In the genomic region with DNA sequence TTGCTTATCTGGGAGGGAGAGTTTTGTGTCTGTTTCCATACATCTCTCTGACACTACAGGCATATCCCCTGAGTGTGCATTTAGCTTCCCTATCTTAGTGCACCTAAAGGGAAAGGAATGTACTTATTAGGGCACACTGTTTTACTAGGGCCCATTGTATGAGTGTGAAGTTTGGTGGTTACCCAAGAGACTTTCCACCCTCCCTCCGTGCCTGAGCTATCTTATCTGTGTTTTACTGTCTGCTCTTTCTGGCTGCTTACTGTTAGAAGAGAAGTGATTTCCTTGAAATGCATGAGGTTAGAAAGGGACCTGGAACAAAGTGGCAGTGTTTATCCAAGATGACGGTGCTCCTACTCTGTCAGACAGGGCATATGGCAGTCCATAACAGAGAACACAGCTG, we compare ENCODE assay signal across 16 cellular contexts. TPM values are rescaled to one million over a fixed set of nuclear protein-coding genes. Genes with fewer than 3 reads are reported as not detected.
DNase-seq lines count a peak whose midpoint lies in the region; ATAC-seq and TF ChIP-seq lines count a peak whose summit lies in the region.
"Had no signal": no experiment of that assay in that cellular context is flagged by ENCODE, and none has a peak within 500 bp of the region (broad histone marks: within the 10 kb centered on the region; RNA-seq: fewer than 3 reads in every experiment).

No MANE protein-coding gene starts in this region.

- no peak for TF ChIP-seq CTCF in IMR-90 (conservative IDR thresholded peaks at IDR 0.05; ENCODE audit: low read depth, low read length)

- H2BK5ac ChIP-seq in IMR-90 (ENCODE audit: low read depth, low read length, poor library complexity, severe bottlenecking) = no peak overlapping the region

- H4K20me1 ChIP-seq in IMR-90 (ENCODE audit: insufficient read depth, low read length) = no peaks in the 10 kb centered on the region

- H3K27ac ChIP-seq in IMR-90 (ENCODE audit: insufficient read depth, low read length) (no peak overlapping the region), mesodermal cell (ENCODE audit: low read depth, low read length, severe bottlenecking) (peak overlapping the region; percentile 54)
- H3K27ac ChIP-seq: A549, GM23248 had no signal

- H3K4ac ChIP-seq in IMR-90 (ENCODE audit: low read depth, low read length) = no peak overlapping the region

- DNase-seq in IMR-90 (no peak), OCI-M1 (lab: John Stamatoyannopoulos, UW) (peak; percentile 66), ecto neural progenitor cell (ENCODE audit: low spot score) (peak; percentile 24), CD1c-positive myeloid dendritic cell (ENCODE audit: extremely low spot score) (no peak), SHP77 (lab: John Stamatoyannopoulos, UW) (no peak)
- DNase-seq in stimulated activated CD4-positive, alpha-beta T cell treated with anti-CD3 and anti-CD28 coated beads, Interleukin-4, amount 100 ng/mL, for 4 hours = no peak
- DNase-seq: BE2C; Caco-2; CD8-positive, alpha-beta memory T cell; DMS53; GM23248 had no signal

- H4K91ac ChIP-seq in IMR-90 (ENCODE audit: insufficient read depth, low read depth, low read length) = no peak overlapping the region

- no peak overlapping the region for H3K56ac ChIP-seq in IMR-90 (ENCODE audit: extremely low read depth, insufficient read depth, low read length)

- no peak overlapping the region for H3K9ac ChIP-seq in IMR-90 (ENCODE audit: low read depth, low read length)
- H3K9ac ChIP-seq: GM23248 had no signal

- H2AK5ac ChIP-seq in IMR-90 (ENCODE audit: low read depth, low read length) = no peak overlapping the region

- H3K18ac ChIP-seq in IMR-90 (ENCODE audit: low read depth, low read length) = no peak overlapping the region

- H3K36me3 ChIP-seq in IMR-90 (ENCODE audit: control insufficient read depth, insufficient read depth, low read length) (no peaks in the 10 kb centered on the region), mesodermal cell (ENCODE audit: control insufficient read depth, insufficient read depth, low read length) (no peaks in the 10 kb centered on the region)
- H3K36me3 ChIP-seq: BE2C had no signal

- POLR2A ChIA-PET in IMR-90 (lab: Charles Lee; ENCODE audit: unreplicated experiment) = no interaction called here

- H2AFZ ChIP-seq in IMR-90 (replicated peaks; ENCODE audit: low read length, poor library complexity) = no peak overlapping the region
- H2AFZ ChIP-seq: GM23248 had no signal

- in situ Hi-C loops in IMR-90 (cut with MboI; ENCODE audit: low sequenced_read_pairs) = no loop called here

- no peak overlapping the region for H3K4me2 ChIP-seq in IMR-90 (ENCODE audit: low read depth, low read length)
- H3K4me2 ChIP-seq: A549 had no signal

- no peaks in the 10 kb centered on the region for H3K9me1 ChIP-seq in IMR-90 (ENCODE audit: insufficient read depth, low read length)

- no peak overlapping the region for H2BK120ac ChIP-seq in IMR-90 (ENCODE audit: low read depth, low read length)

- H3K23ac ChIP-seq in IMR-90 (ENCODE audit: low read depth, low read length) = no peak overlapping the region

- H3K4me3 ChIP-seq in IMR-90 (ENCODE audit: insufficient read depth, low read depth, low read length) (no peak overlapping the region), mesodermal cell (ENCODE audit: extremely low read depth, insufficient read depth, low read length, poor library complexity, severe bottlenecking) (no peak overlapping the region)
- H3K4me3 ChIP-seq: A549, GM23248 had no signal

- peak; percentile 29; the same call in 1 of the 2 replicates for ATAC-seq in IMR-90 (ENCODE audit: low read depth)
- ATAC-seq: A549, HCT116 had no signal

- no peak overlapping the region for H2BK20ac ChIP-seq in IMR-90 (ENCODE audit: low read depth, low read length)

- no peak overlapping the region for H4K8ac ChIP-seq in IMR-90 (ENCODE audit: low read depth in 2 of 2, low read length in 2 of 2)

- H2AK9ac ChIP-seq in IMR-90 (replicated peaks; ENCODE audit: low read depth, low read length, poor library complexity) = no peak overlapping the region

- dilution Hi-C loops in IMR-90 (cut with HindIII; ENCODE audit: low sequenced_read_pairs, unreplicated experiment) = no loop called here

- H3K9me3 ChIP-seq in IMR-90 (ENCODE audit: control insufficient read depth, insufficient read depth, low read length) (no peaks in the 10 kb centered on the region), mesodermal cell (ENCODE audit: control insufficient read depth, low read length) (peaks cover 8% of the 10 kb centered on the region)
- H3K9me3 ChIP-seq: A549, Caco-2 had no signal

- intact Hi-C loops in IMR-90 (cut with micrococcal nuclease) = no loop called here

- no peak overlapping the region for H4K5ac ChIP-seq in IMR-90 (ENCODE audit: low read depth, low read length)

- H3K27me3 ChIP-seq in IMR-90 (ENCODE audit: control insufficient read depth, insufficient read depth, low read length) = peaks cover 2% of the 10 kb centered on the region; the same call in 1 of the 2 replicates
- H3K27me3 ChIP-seq: BE2C had no signal

- no peaks in the 10 kb centered on the region for H3K79me1 ChIP-seq in IMR-90 (ENCODE audit: low read depth in 1 of 2, low read length in 2 of 2)

- no peak for TF ChIP-seq POLR2A in IMR-90 (IDR thresholded peaks at IDR 0.05; ENCODE audit: low read depth, low read length)

- CTCF ChIA-PET in IMR-90 (lab: Yijun Ruan, JAX) = interaction anchor here (0.5 to 0.6 kb wide), 2 partner anchors 384 to 995 kb away, joined by 3 to 4 read pairs; no protein-coding TSS in a partner anchor

- H3K4me1 ChIP-seq in IMR-90 (ENCODE audit: control insufficient read depth, insufficient read depth, low read length) (no peaks in the 10 kb centered on the region; the same call in 1 of the 2 replicates), mesodermal cell (ENCODE audit: control insufficient read depth, insufficient read depth, low read length, poor library complexity, severe bottlenecking) (no peaks in the 10 kb centered on the region)
- H3K4me1 ChIP-seq: A549, BE2C, Caco-2 had no signal

- WGBS in IMR-90 (ENCODE audit: extremely low coverage in 2 of 2, insufficient read length in 1 of 2), 2 experiments = no CpG with 5 or more reads among the region's 2 CpGs
- 56 to 71% methylated on average over 1 to 2 of the region's 2 CpGs for WGBS in mesodermal cell (ENCODE audit: insufficient coverage in 2 of 2), 2 experiments

- no peak for TF ChIP-seq RAD21 in IMR-90 (IDR thresholded peaks at IDR 0.05; ENCODE audit: low read length)

- BruUV-seq in IMR-90 (replicated peaks; lab: Mats Ljungman, UMichigan) = no TSS peak

- H3K14ac ChIP-seq in IMR-90 (replicated peaks; ENCODE audit: low read depth, low read length) = no peak overlapping the region

- no peak overlapping the region for H2BK15ac ChIP-seq in IMR-90 (ENCODE audit: low read depth, low read length)

TF ChIP-seq in IMR-90, 13 proteins besides CTCF, POLR2A, EP300 and RAD21:
- TF ChIP-seq SMC3 (IDR thresholded peaks at IDR 0.05; ENCODE audit: low read depth, low read length) (no peak), FOS (IDR thresholded peaks at IDR 0.05; ENCODE audit: low read depth, low read length) (no peak)

RNA-seq across cellular contexts. Expression of a gene that starts 8.5 kb away (rescaled TPM):
- not detected in 2 replicates for total RNA-seq in IMR-90 (2012; rRNA removed)
- polyA plus RNA-seq in IMR-90 (2012; rRNA removed) = not detected in 2 replicates
- not detected in 2 replicates for polyA plus RNA-seq in IMR-90 (2012; cell fraction: cytosol; rRNA removed)
- polyA plus RNA-seq in IMR-90 (2012; cell fraction: nucleus; rRNA removed; ENCODE audit: low replicate concordance) = not detected in 2 replicates
- 0.18 TPM for polyA plus RNA-seq in mesodermal cell (2013, experiment 1 of 2)
- 0.20 TPM for polyA plus RNA-seq in mesodermal cell (2013, experiment 2 of 2)
- total RNA-seq: CD8-positive, alpha-beta memory T cell; GM23248 had no signal
- polyA plus RNA-seq: A549; AG04450; CD14-positive monocyte; CD8-positive, alpha-beta memory T cell; GM23248 had no signal

RNA-seq across cellular contexts. Expression of a gene that starts 23.0 kb away (rescaled TPM):
- total RNA-seq in IMR-90 (2012; rRNA removed) = 8.9 and 10.4 TPM in 2 replicates
- 9.9 and 11.2 TPM in 2 replicates for polyA plus RNA-seq in IMR-90 (2012; rRNA removed)
- polyA plus RNA-seq in IMR-90 (2012; cell fraction: cytosol; rRNA removed) = 7.6 and 10.4 TPM in 2 replicates
- 23.8 and 26.5 TPM in 2 replicates for polyA plus RNA-seq in IMR-90 (2012; cell fraction: nucleus; rRNA removed; ENCODE audit: low replicate concordance)
- polyA plus RNA-seq in mesodermal cell (2013, experiment 1 of 2) = 16.7 TPM
- 14.5 TPM for polyA plus RNA-seq in mesodermal cell (2013, experiment 2 of 2)

Comparison
In these comparisons a context has a peak if more than half of its experiments do, and no peak if none do; other contexts are left out.
1. DNase-seq: peak in OCI-M1 (single experiment) and ecto neural progenitor cell (single experiment); none in IMR-90 (single experiment), stimulated activated CD4-positive, alpha-beta T cell treated with anti-CD3 and anti-CD28 coated beads, Interleukin-4, amount 100 ng/mL, for 4 hours (0 of 2), CD1c-positive myeloid dendritic cell (single experiment) and SHP77 (0 of 2).